14 cellular contexts compared by ENCODE assay signal in genomic region chr15:71337197-71337845, GRCh38.
DNase-seq lines count a peak whose midpoint lies in the region; ATAC-seq and TF ChIP-seq lines count a peak whose summit lies in the region.
"Had no signal": no experiment of that assay in that cellular context is flagged by ENCODE, and none has a peak within 500 bp of the region (broad histone marks: within the 10 kb centered on the region; RNA-seq: fewer than 3 reads in every experiment).

No MANE protein-coding gene starts in this region.

- peak overlapping the region; percentile 73 for H4K8ac ChIP-seq in mesenchymal stem cell (ENCODE audit: low read length)

- H2AK5ac ChIP-seq in mesenchymal stem cell (ENCODE audit: low read length, severe bottlenecking) = peak overlapping the region; percentile 62

- H3K79me1 ChIP-seq in mesenchymal stem cell (replicated peaks; ENCODE audit: low read length, poor library complexity, severe bottlenecking) = peaks cover 3% of the 10 kb centered on the region

- DNase-seq in AG09309 (ENCODE audit: low read depth) = peak; percentile 54
- peak; percentile 22 for DNase-seq in HuH-7.5 (ENCODE audit: low spot score)
- peak; percentile 27 for DNase-seq in dedifferentiated amniotic fluid mesenchymal stem cell (ENCODE audit: extremely low spot score)
- DNase-seq in mesenchymal stem cell = peak; percentile 47
- no peak for DNase-seq in mucosa of gallbladder (ENCODE audit: low spot score)
- DNase-seq in medulla oblongata (ENCODE audit: extremely low spot score) = no peak
- DNase-seq in effector memory CD4-positive, alpha-beta T cell = no peak
- DNase-seq: activated CD4-positive, alpha-beta T cell treated with anti-CD3 and anti-CD28 coated beads for 4 hours; activated naive CD4-positive, alpha-beta T cell treated with anti-CD3 and anti-CD28 coated beads, Interleukin-2, amount 10 ng/mL, durations not matched to agents 7 days and 5 days; dorsolateral prefrontal cortex; hippocampal formation; NCI-H446 treated with DMSO at 0.1 percent for 48 hours; nephron progenitor cell had no signal

- 75% methylated on average over 5 of the region's 5 CpGs for WGBS in mesenchymal stem cell

- H2BK15ac ChIP-seq in mesenchymal stem cell (ENCODE audit: low read depth, poor library complexity, severe bottlenecking) = peak overlapping the region; percentile 73

- peak overlapping the region in 1 of 2 experiments; percentile 43 for H2BK12ac ChIP-seq in mesenchymal stem cell (ENCODE audit: low read length in 2 of 2)

- H3K4me1 ChIP-seq in mesenchymal stem cell (ENCODE audit: control insufficient read depth, insufficient read depth, low read depth, low read length) = peaks cover 8% of the 10 kb centered on the region
- H3K4me1 ChIP-seq in effector memory CD4-positive, alpha-beta T cell (ENCODE audit: control insufficient read depth, insufficient read depth, low read length, poor library complexity, severe bottlenecking) = no peaks in the 10 kb centered on the region

- H3K9me3 ChIP-seq in mesenchymal stem cell (ENCODE audit: control insufficient read depth, low read length) = no peaks in the 10 kb centered on the region
- no peaks in the 10 kb centered on the region for H3K9me3 ChIP-seq in effector memory CD4-positive, alpha-beta T cell (ENCODE audit: control insufficient read depth, low read length)

- no peak overlapping the region for H3K4me2 ChIP-seq in mesenchymal stem cell (ENCODE audit: low read length, poor library complexity, severe bottlenecking)

- peak overlapping the region; percentile 37 for H4K91ac ChIP-seq in mesenchymal stem cell (ENCODE audit: low read length)

- no peak overlapping the region for H2AFZ ChIP-seq in mesenchymal stem cell (ENCODE audit: low read depth, low read length)

- no peak overlapping the region for H3K4me3 ChIP-seq in AG09309 (ENCODE audit: control insufficient read depth, low read depth, low read length)
- H3K4me3 ChIP-seq in mesenchymal stem cell (ENCODE audit: insufficient read depth in 1 of 2, low read depth in 1 of 2, low read length in 2 of 2) = no peak overlapping the region
- H3K4me3 ChIP-seq in effector memory CD4-positive, alpha-beta T cell (ENCODE audit: insufficient read depth, low read depth, low read length, poor library complexity, severe bottlenecking) = no peak overlapping the region
- H3K4me3 ChIP-seq: dorsolateral prefrontal cortex had no signal

- H3K36me3 ChIP-seq in mesenchymal stem cell (ENCODE audit: control insufficient read depth in 1 of 2, insufficient read depth in 2 of 2, low read depth in 1 of 2, low read length in 2 of 2) = peaks cover 0 to under 1% of the 10 kb centered on the region in 2 experiments
- H3K36me3 ChIP-seq in effector memory CD4-positive, alpha-beta T cell (ENCODE audit: control insufficient read depth, insufficient read depth, low read length) = no peaks in the 10 kb centered on the region

- H3K23ac ChIP-seq in mesenchymal stem cell (ENCODE audit: low read length in 2 of 2) = no peak overlapping the region

- H3K18ac ChIP-seq in mesenchymal stem cell (ENCODE audit: low read depth in 1 of 2, low read length in 2 of 2) = peak overlapping the region in 1 of 2 experiments; percentile 66

- TF ChIP-seq CTCF in AG09309 (IDR thresholded peaks at IDR 0.05; ENCODE audit: control insufficient read depth, insufficient read depth, low read depth, low read length, missing control alignments) = no peak

- no peaks in the 10 kb centered on the region for H3K27me3 ChIP-seq in mesenchymal stem cell (ENCODE audit: control insufficient read depth in 1 of 2, insufficient read depth in 1 of 2, low read length in 2 of 2)
- H3K27me3 ChIP-seq in effector memory CD4-positive, alpha-beta T cell (replicated peaks; ENCODE audit: control insufficient read depth, insufficient read depth, low read length, poor library complexity, severe bottlenecking) = no peaks in the 10 kb centered on the region
- H3K27me3 ChIP-seq: dorsolateral prefrontal cortex had no signal

- peak overlapping the region in 1 of 2 experiments; percentile 13 for H3K4ac ChIP-seq in mesenchymal stem cell (ENCODE audit: low read depth in 1 of 2, low read length in 2 of 2)

- H2BK5ac ChIP-seq in mesenchymal stem cell (ENCODE audit: low read depth, low read length, poor library complexity, severe bottlenecking) = no peak overlapping the region

- no peak for ATAC-seq in HG03159 (IDR thresholded peaks at IDR 0.05; ENCODE audit: unreplicated experiment)

- peak overlapping the region; percentile 46 for H3K27ac ChIP-seq in mesenchymal stem cell (ENCODE audit: low read length, poor library complexity, severe bottlenecking)
- no peak overlapping the region for H3K27ac ChIP-seq in effector memory CD4-positive, alpha-beta T cell (ENCODE audit: insufficient read depth, low read length, poor library complexity, severe bottlenecking)
- H3K27ac ChIP-seq: dorsolateral prefrontal cortex had no signal

- no peak overlapping the region for H3K9ac ChIP-seq in mesenchymal stem cell (ENCODE audit: low read length)

- H3K14ac ChIP-seq in mesenchymal stem cell (ENCODE audit: low read length in 2 of 2) = no peak overlapping the region

- no peak overlapping the region for H2BK120ac ChIP-seq in mesenchymal stem cell (ENCODE audit: low read depth, low read length)

Comparison
In these comparisons a context has a peak if more than half of its experiments do, and no peak if none do; other contexts are left out.
1. DNase-seq: peak in AG09309 (single experiment), HuH-7.5 (single experiment), dedifferentiated amniotic fluid mesenchymal stem cell (single experiment) and mesenchymal stem cell (single experiment); none in mucosa of gallbladder (single experiment), medulla oblongata (single experiment) and effector memory CD4-positive, alpha-beta T cell (0 of 3).